1 cellular context compared by ENCODE assay signal in the genomic region with DNA sequence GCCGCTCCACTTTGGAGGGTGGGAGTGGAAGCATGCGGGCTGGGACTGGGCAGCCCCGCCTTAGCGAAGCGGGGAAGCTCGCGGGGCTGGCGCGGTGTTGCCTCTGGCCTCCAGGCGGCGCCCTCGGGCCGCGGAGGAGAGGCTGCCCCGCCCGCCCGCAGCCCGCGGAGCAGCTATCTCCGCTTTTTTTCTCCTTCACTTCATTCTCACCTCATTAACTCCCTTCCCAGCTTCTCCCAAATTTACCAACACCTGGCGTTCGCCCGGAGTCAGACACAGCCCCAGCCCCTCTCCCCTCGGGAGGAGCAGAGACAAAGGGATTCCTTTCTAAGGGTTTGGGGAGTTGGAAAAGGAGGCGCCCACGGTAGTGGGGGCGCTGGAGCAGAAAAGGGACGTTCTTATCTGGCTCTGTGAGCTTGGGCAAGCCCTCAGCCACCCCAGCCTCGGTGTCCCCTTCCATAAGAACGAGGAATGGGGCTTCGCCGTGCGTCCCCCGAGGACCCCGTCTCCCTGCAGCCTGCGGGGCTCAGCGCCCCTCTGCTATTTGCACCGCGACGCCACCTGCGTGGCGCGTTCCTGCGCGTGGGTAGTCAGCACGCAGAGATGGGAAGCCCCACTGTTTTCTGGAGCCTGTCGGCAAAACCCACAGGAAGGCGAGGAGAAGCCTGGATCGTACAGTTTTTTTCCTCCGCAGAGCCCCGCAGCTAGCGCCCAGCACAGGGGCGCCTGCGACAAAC.
TF ChIP-seq lines count a peak whose summit lies in the region.

No MANE protein-coding gene starts in this region.

TF ChIP-seq in K562, 482 proteins besides CTCF, POLR2A, EP300 and RAD21 (continued from another document and continues in another):
- TF ChIP-seq CHD4 (IDR thresholded peaks at IDR 0.05; ENCODE audit: insufficient read depth, insufficient replicate concordance, low read depth, low read length, poor library complexity, severe bottlenecking) (no peak), CBX5 (IDR thresholded peaks at IDR 0.05; ENCODE audit: borderline replicate concordance, low read depth) (no peak), SMC3 (conservative IDR thresholded peaks at IDR 0.05; ENCODE audit: insufficient read depth, low read depth, low read length) (peak; percentile 87), NCOA4 (IDR thresholded peaks at IDR 0.05; ENCODE audit: partially characterized antibody) (no peak), RB1 (IDR thresholded peaks at IDR 0.05; ENCODE audit: low read depth) (peak; percentile 78), ZBTB7A (IDR thresholded peaks at IDR 0.05; ENCODE audit: borderline replicate concordance, control insufficient read depth, low read depth, low read length) (peak; percentile 78), ATF1 (CRISPR knock-in tag; IDR thresholded peaks at IDR 0.05) (no peak), ATF1 (tag; IDR thresholded peaks at IDR 0.05) (no peak), NUFIP1 (IDR thresholded peaks at IDR 0.05; ENCODE audit: partially characterized antibody) (no peak), MYBL2 (IDR thresholded peaks at IDR 0.05; ENCODE audit: low read depth) (no peak), MYBL2 (CRISPR knock-in tag; IDR thresholded peaks at IDR 0.05; ENCODE audit: borderline replicate concordance) (no peak), ZC3H11A (IDR thresholded peaks at IDR 0.05; ENCODE audit: low read depth, low read length) (no peak), TEAD1 (CRISPR knock-in tag; IDR thresholded peaks at IDR 0.05) (peak in 1 of 2 experiments; percentile 44; a peak in 1 of 4 replicates), PCBP1 (IDR thresholded peaks at IDR 0.05; ENCODE audit: low read depth, low read length, poor library complexity, severe bottlenecking) (peak; percentile 40), ZKSCAN3 (CRISPR knock-in tag; IDR thresholded peaks at IDR 0.05) (no peak), KAT7 (CRISPR knock-in tag; IDR thresholded peaks at IDR 0.05; ENCODE audit: borderline replicate concordance) (no peak), HNRNPL (IDR thresholded peaks at IDR 0.05; ENCODE audit: low read depth, low read length) (no peak), ZNF133 (CRISPR knock-in tag; IDR thresholded peaks at IDR 0.05) (no peak), XRCC3 (IDR thresholded peaks at IDR 0.05) (no peak), PTRF (tag; IDR thresholded peaks at IDR 0.05) (no peak), CCNT2 (IDR thresholded peaks at IDR 0.05; ENCODE audit: borderline replicate concordance, extremely low read depth, insufficient read length, low read depth, low read length) (peak; percentile 59), ZNF324 (CRISPR knock-in tag; IDR thresholded peaks at IDR 0.05) (no peak), MEIS2 (IDR thresholded peaks at IDR 0.05; ENCODE audit: partially characterized antibody) (no peak), TCF3 (CRISPR knock-in tag; IDR thresholded peaks at IDR 0.05) (peak; percentile 26; the same call in 1 of the 2 replicates), ZNF778 (CRISPR knock-in tag; IDR thresholded peaks at IDR 0.05) (no peak), GABPB1 (CRISPR knock-in tag; IDR thresholded peaks at IDR 0.05) (peak; percentile 48; the same call in 1 of the 2 replicates), ELF4 (CRISPR knock-in tag; IDR thresholded peaks at IDR 0.05) (no peak), ZNF431 (CRISPR knock-in tag; IDR thresholded peaks at IDR 0.05) (no peak), ESRRB (CRISPR knock-in tag; IDR thresholded peaks at IDR 0.05; ENCODE audit: borderline replicate concordance) (no peak), E2F3 (CRISPR knock-in tag; IDR thresholded peaks at IDR 0.05) (no peak), PHTF2 (CRISPR knock-in tag; IDR thresholded peaks at IDR 0.05) (no peak), HNRNPK (IDR thresholded peaks at IDR 0.05; ENCODE audit: low read depth, low read length, poor library complexity, severe bottlenecking) (no peak), HMGN3 (IDR thresholded peaks at IDR 0.05; ENCODE audit: borderline replicate concordance, extremely low read depth, insufficient read length, low read depth, low read length) (peak; percentile 56)
- TF ChIP-seq, protein P1, sequence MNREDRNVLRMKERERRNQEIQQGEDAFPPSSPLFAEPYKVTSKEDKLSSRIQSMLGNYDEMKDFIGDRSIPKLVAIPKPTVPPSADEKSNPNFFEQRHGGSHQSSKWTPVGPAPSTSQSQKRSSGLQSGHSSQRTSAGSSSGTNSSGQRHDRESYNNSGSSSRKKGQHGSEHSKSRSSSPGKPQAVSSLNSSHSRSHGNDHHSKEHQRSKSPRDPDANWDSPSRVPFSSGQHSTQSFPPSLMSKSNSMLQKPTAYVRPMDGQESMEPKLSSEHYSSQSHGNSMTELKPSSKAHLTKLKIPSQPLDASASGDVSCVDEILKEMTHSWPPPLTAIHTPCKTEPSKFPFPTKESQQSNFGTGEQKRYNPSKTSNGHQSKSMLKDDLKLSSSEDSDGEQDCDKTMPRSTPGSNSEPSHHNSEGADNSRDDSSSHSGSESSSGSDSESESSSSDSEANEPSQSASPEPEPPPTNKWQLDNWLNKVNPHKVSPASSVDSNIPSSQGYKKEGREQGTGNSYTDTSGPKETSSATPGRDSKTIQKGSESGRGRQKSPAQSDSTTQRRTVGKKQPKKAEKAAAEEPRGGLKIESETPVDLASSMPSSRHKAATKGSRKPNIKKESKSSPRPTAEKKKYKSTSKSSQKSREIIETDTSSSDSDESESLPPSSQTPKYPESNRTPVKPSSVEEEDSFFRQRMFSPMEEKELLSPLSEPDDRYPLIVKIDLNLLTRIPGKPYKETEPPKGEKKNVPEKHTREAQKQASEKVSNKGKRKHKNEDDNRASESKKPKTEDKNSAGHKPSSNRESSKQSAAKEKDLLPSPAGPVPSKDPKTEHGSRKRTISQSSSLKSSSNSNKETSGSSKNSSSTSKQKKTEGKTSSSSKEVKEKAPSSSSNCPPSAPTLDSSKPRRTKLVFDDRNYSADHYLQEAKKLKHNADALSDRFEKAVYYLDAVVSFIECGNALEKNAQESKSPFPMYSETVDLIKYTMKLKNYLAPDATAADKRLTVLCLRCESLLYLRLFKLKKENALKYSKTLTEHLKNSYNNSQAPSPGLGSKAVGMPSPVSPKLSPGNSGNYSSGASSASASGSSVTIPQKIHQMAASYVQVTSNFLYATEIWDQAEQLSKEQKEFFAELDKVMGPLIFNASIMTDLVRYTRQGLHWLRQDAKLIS (CRISPR knock-in tag; IDR thresholded peaks at IDR 0.05), result peak; percentile 44; the same call in 1 of the 2 replicates
- TF ChIP-seq, protein P2, sequence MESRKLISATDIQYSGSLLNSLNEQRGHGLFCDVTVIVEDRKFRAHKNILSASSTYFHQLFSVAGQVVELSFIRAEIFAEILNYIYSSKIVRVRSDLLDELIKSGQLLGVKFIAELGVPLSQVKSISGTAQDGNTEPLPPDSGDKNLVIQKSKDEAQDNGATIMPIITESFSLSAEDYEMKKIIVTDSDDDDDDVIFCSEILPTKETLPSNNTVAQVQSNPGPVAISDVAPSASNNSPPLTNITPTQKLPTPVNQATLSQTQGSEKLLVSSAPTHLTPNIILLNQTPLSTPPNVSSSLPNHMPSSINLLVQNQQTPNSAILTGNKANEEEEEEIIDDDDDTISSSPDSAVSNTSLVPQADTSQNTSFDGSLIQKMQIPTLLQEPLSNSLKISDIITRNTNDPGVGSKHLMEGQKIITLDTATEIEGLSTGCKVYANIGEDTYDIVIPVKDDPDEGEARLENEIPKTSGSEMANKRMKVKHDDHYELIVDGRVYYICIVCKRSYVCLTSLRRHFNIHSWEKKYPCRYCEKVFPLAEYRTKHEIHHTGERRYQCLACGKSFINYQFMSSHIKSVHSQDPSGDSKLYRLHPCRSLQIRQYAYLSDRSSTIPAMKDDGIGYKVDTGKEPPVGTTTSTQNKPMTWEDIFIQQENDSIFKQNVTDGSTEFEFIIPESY (CRISPR knock-in tag; IDR thresholded peaks at IDR 0.05), result peak; percentile 69
- TF ChIP-seq, protein P3, sequence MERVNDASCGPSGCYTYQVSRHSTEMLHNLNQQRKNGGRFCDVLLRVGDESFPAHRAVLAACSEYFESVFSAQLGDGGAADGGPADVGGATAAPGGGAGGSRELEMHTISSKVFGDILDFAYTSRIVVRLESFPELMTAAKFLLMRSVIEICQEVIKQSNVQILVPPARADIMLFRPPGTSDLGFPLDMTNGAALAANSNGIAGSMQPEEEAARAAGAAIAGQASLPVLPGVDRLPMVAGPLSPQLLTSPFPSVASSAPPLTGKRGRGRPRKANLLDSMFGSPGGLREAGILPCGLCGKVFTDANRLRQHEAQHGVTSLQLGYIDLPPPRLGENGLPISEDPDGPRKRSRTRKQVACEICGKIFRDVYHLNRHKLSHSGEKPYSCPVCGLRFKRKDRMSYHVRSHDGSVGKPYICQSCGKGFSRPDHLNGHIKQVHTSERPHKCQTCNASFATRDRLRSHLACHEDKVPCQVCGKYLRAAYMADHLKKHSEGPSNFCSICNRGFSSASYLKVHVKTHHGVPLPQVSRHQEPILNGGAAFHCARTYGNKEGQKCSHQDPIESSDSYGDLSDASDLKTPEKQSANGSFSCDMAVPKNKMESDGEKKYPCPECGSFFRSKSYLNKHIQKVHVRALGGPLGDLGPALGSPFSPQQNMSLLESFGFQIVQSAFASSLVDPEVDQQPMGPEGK (CRISPR knock-in tag; IDR thresholded peaks at IDR 0.05; ENCODE audit: borderline replicate concordance), result no peak
- TF ChIP-seq, protein P4, sequence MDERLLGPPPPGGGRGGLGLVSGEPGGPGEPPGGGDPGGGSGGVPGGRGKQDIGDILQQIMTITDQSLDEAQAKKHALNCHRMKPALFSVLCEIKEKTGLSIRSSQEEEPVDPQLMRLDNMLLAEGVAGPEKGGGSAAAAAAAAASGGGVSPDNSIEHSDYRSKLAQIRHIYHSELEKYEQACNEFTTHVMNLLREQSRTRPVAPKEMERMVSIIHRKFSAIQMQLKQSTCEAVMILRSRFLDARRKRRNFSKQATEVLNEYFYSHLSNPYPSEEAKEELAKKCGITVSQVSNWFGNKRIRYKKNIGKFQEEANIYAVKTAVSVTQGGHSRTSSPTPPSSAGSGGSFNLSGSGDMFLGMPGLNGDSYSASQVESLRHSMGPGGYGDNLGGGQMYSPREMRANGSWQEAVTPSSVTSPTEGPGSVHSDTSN (CRISPR knock-in tag; IDR thresholded peaks at IDR 0.05; ENCODE audit: low read depth), result no peak
- TF ChIP-seq, protein P4 (tag; conservative IDR thresholded peaks at IDR 0.05; ENCODE audit: low read depth), result no peak
- TF ChIP-seq, protein P5, sequence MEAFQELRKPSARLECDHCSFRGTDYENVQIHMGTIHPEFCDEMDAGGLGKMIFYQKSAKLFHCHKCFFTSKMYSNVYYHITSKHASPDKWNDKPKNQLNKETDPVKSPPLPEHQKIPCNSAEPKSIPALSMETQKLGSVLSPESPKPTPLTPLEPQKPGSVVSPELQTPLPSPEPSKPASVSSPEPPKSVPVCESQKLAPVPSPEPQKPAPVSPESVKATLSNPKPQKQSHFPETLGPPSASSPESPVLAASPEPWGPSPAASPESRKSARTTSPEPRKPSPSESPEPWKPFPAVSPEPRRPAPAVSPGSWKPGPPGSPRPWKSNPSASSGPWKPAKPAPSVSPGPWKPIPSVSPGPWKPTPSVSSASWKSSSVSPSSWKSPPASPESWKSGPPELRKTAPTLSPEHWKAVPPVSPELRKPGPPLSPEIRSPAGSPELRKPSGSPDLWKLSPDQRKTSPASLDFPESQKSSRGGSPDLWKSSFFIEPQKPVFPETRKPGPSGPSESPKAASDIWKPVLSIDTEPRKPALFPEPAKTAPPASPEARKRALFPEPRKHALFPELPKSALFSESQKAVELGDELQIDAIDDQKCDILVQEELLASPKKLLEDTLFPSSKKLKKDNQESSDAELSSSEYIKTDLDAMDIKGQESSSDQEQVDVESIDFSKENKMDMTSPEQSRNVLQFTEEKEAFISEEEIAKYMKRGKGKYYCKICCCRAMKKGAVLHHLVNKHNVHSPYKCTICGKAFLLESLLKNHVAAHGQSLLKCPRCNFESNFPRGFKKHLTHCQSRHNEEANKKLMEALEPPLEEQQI (IDR thresholded peaks at IDR 0.05), result no peak
- TF ChIP-seq, protein P6, sequence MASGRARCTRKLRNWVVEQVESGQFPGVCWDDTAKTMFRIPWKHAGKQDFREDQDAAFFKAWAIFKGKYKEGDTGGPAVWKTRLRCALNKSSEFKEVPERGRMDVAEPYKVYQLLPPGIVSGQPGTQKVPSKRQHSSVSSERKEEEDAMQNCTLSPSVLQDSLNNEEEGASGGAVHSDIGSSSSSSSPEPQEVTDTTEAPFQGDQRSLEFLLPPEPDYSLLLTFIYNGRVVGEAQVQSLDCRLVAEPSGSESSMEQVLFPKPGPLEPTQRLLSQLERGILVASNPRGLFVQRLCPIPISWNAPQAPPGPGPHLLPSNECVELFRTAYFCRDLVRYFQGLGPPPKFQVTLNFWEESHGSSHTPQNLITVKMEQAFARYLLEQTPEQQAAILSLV (tag; IDR thresholded peaks at IDR 0.05), result no peak
- TF ChIP-seq, protein P7, sequence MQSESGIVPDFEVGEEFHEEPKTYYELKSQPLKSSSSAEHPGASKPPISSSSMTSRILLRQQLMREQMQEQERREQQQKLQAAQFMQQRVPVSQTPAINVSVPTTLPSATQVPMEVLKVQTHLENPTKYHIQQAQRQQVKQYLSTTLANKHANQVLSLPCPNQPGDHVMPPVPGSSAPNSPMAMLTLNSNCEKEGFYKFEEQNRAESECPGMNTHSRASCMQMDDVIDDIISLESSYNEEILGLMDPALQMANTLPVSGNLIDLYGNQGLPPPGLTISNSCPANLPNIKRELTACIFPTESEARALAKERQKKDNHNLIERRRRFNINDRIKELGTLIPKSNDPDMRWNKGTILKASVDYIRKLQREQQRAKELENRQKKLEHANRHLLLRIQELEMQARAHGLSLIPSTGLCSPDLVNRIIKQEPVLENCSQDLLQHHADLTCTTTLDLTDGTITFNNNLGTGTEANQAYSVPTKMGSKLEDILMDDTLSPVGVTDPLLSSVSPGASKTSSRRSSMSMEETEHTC (IDR thresholded peaks at IDR 0.05), result no peak
- TF ChIP-seq, protein P8, sequence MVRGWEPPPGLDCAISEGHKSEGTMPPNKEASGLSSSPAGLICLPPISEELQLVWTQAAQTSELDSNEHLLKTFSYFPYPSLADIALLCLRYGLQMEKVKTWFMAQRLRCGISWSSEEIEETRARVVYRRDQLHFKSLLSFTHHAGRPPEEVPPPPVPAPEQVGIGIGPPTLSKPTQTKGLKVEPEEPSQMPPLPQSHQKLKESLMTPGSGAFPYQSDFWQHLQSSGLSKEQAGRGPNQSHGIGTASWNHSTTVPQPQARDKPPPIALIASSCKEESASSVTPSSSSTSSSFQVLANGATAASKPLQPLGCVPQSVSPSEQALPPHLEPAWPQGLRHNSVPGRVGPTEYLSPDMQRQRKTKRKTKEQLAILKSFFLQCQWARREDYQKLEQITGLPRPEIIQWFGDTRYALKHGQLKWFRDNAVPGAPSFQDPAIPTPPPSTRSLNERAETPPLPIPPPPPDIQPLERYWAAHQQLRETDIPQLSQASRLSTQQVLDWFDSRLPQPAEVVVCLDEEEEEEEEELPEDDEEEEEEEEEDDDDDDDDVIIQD (CRISPR knock-in tag; IDR thresholded peaks at IDR 0.05), result no peak
- TF ChIP-seq, protein P9, sequence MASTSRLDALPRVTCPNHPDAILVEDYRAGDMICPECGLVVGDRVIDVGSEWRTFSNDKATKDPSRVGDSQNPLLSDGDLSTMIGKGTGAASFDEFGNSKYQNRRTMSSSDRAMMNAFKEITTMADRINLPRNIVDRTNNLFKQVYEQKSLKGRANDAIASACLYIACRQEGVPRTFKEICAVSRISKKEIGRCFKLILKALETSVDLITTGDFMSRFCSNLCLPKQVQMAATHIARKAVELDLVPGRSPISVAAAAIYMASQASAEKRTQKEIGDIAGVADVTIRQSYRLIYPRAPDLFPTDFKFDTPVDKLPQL (IDR thresholded peaks at IDR 0.05; ENCODE audit: extremely low read depth, insufficient read length), result no peak
